ENCODE assay signal across 8 cellular contexts in genomic region chr2:105744909-105745853, GRCh38. TPM values are rescaled to one million over a fixed set of nuclear protein-coding genes. Genes with fewer than 3 reads are reported as not detected.
A peak's percentile ranks its signal among the peaks of the same experiment; 100 is the strongest.
DNase-seq lines count a peak whose midpoint lies in the region; ATAC-seq and TF ChIP-seq lines count a peak whose summit lies in the region.

Gene NCK2, plus strand, starts transcription at chr2:105744912. Its CDS starts 110,152 bp downstream, at chr2:105855064.

- CTCF ChIA-PET in CD4-positive, alpha-beta memory T cell (lab: Charles Lee; ENCODE audit: partially characterized antibody): interaction anchor here (0.7 to 6.7 kb wide), 14 partner anchors 9 to 350 kb away, joined by 3 to 96 read pairs (median 4); no protein-coding TSS in a partner anchor

- POLR2A ChIA-PET in CD4-positive, alpha-beta memory T cell (lab: Charles Lee; ENCODE audit: partially characterized antibody): interaction anchor here (0.6 to 6.7 kb wide), 26 partner anchors 7 to 415 kb away, joined by 3 to 88 read pairs (median 10); no protein-coding TSS in a partner anchor

- TF ChIP-seq POLR2A in GM18951 (IDR thresholded peaks at IDR 0.05; ENCODE audit: extremely low read depth, insufficient read depth, insufficient read length): peak; percentile 65

- peaks cover 16 to 48% of the 10 kb centered on the region in 2 donors for H3K36me3 Mint-ChIP-seq in CD4-positive, alpha-beta memory T cell

- peaks cover 75% of the 10 kb centered on the region for H3K4me1 ChIP-seq in CD4-positive, alpha-beta memory T cell (ENCODE audit: insufficient read depth, low read length)

- peaks cover 58 to 89% (median 73%) of the 10 kb centered on the region in 4 donors for H3K4me1 Mint-ChIP-seq in CD4-positive, alpha-beta memory T cell

- peaks cover 0 to 4% (median 0%) of the 10 kb centered on the region in 8 donors for H3K9me3 Mint-ChIP-seq in CD4-positive, alpha-beta memory T cell

- H3K27ac Mint-ChIP-seq in CD4-positive, alpha-beta memory T cell: peak within 1 kb of the TSS; percentile 94 to 99 (median 97)

- intact Hi-C loops in CD4-positive, alpha-beta memory T cell (cut with micrococcal nuclease): loop anchor here (5.0 to 10.0 kb wide), 4 partner anchors 127 to 420 kb away; no protein-coding TSS in a partner anchor
- intact Hi-C loops in left colon (cut with DNase I, micrococcal nuclease): no loop called here

- peak within 1 kb of the TSS; percentile 69 to 78 for H3K4me3 ChIP-seq in CD4-positive, alpha-beta memory T cell (ENCODE audit: low read length in 2 of 2)
- H3K4me3 ChIP-seq in SK-N-MC: peak within 1 kb of the TSS; percentile 87
- peak within 1 kb of the TSS; percentile 67 for H3K4me3 ChIP-seq in choroid plexus epithelial cell (ENCODE audit: low read depth, low read length)

- peak within 1 kb of the TSS; percentile 80 for H3K9ac ChIP-seq in SK-N-MC (ENCODE audit: insufficient read length)

- no peaks in the 10 kb centered on the region for H3K27me3 ChIP-seq in CD4-positive, alpha-beta memory T cell (ENCODE audit: insufficient read depth, low read length)

- TF ChIP-seq CTCF in choroid plexus epithelial cell (conservative IDR thresholded peaks at IDR 0.05; ENCODE audit: low read depth, low read length): no peak

- no peaks in the 10 kb centered on the region for H3K27me3 Mint-ChIP-seq in CD4-positive, alpha-beta memory T cell

- H3K4me3 Mint-ChIP-seq in CD4-positive, alpha-beta memory T cell: peak within 1 kb of the TSS; percentile 86 to 99 (median 94)

- H3K36me3 ChIP-seq in CD4-positive, alpha-beta memory T cell (ENCODE audit: insufficient read depth, low read length): no peaks in the 10 kb centered on the region
- no peaks in the 10 kb centered on the region for H3K36me3 ChIP-seq in SK-N-MC (ENCODE audit: insufficient read depth, low read length)

- H3K27ac ChIP-seq in CD4-positive, alpha-beta memory T cell (ENCODE audit: low read depth, low read length): peak within 1 kb of the TSS; percentile 78
- H3K27ac ChIP-seq in SK-N-MC: no peak within 1 kb of the TSS

- ATAC-seq in HG03097 (IDR thresholded peaks at IDR 0.05; ENCODE audit: low FRiP score, unreplicated experiment): peak; percentile 26
- ATAC-seq in left colon: peak; percentile 39

- H3K9me3 ChIP-seq in CD4-positive, alpha-beta memory T cell (ENCODE audit: control insufficient read depth in 1 of 2, low read length in 2 of 2): no peaks in the 10 kb centered on the region
- H3K9me3 ChIP-seq in SK-N-MC (ENCODE audit: low read depth, low read length): no peaks in the 10 kb centered on the region

- in situ Hi-C loops in GM18951 (cut with MboI; ENCODE audit: low sequenced_read_pairs, unreplicated experiment): no loop called here

- peak in 4 of 5 donors; percentile 23 to 57 (median 34) for DNase-seq in CD4-positive, alpha-beta memory T cell
- DNase-seq in SK-N-MC (ENCODE audit: low read depth, low spot score): no peak
- DNase-seq in choroid plexus epithelial cell (ENCODE audit: low read depth): peak; percentile 41
- DNase-seq in left colon: peak; percentile 34 to 48
- peak; percentile 29 for DNase-seq in stimulated activated naive CD4-positive, alpha-beta T cell treated with Interleukin-2 at 50 U/mL for 16 hours (lab: John Stamatoyannopoulos, UW)
- DNase-seq in COLO829 (ENCODE audit: low spot score): no peak

RNA-seq across cellular contexts. Expression of gene NCK2, which starts in this region (rescaled TPM):
- total RNA-seq in CD4-positive, alpha-beta memory T cell: 10 to 100 TPM; 98.1 to 98.6 TPM
- 10 to 100 TPM; 58.0 to 76.6 TPM for polyA plus RNA-seq in CD4-positive, alpha-beta memory T cell
- total RNA-seq in left colon: 10 to 100 TPM; 51.8 to 76.6 TPM

Comparison
In these comparisons a context has a peak if more than half of its experiments do, and no peak if none do; other contexts are left out.
1. DNase-seq: peak in CD4-positive, alpha-beta memory T cell (4 of 5), choroid plexus epithelial cell (single experiment), left colon (2 of 2) and stimulated activated naive CD4-positive, alpha-beta T cell treated with Interleukin-2 at 50 U/mL for 16 hours (single experiment); none in SK-N-MC (single experiment) and COLO829 (single experiment).
2. Peak in every context shown above with its lines, with median percentiles within 50 percentile points of each other: H3K4me3 ChIP-seq.